In the genomic region with DNA sequence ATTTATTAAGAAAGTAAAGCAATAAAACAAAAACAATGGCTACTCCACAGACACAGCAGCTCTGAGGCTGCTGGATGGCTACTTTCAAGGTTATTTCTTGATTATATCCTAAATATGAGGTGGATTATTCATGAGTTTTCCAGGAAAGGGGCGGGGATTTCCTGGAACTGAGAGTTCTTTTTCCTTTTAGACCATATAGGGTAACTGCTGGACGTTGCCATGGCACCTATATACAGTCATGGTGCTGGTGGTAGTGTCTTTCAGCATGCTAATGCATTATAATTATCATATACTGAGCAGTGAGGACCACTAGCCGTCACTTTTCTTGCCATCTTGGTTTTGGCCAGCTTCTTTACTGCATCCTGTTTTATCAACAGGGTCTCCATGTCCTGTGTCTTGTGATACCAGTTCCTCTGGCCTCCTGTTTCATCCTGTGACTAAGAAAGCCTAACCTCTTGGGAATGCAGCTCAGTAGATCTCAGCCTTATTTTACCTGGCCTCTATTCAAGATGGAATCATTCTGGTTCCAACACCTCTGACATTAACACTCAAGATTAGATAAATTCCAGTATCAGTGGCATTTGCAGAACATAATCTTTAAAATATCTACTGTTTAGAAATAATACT, we compare ENCODE assay signal across 17 cellular contexts. TPM values are rescaled to one million over a fixed set of nuclear protein-coding genes. Genes with fewer than 3 reads are reported as not detected.
A peak's percentile ranks its signal among the peaks of the same experiment; 100 is the strongest.
DNase-seq lines count a peak whose midpoint lies in the region; ATAC-seq and TF ChIP-seq lines count a peak whose summit lies in the region.
"Had no signal": no experiment of that assay in that cellular context is flagged by ENCODE, and none has a peak within 500 bp of the region (broad histone marks: within the 10 kb centered on the region; RNA-seq: fewer than 3 reads in every experiment).

No MANE protein-coding gene starts in this region.

- H3K27ac ChIP-seq in smooth muscle cell (ENCODE audit: low read depth) = no peak overlapping the region
- H3K27ac ChIP-seq in upper lobe of left lung = no peak overlapping the region
- H3K27ac ChIP-seq: C4-2B, GM23248 had no signal

- DNase-seq in HT1080 (ENCODE audit: low read depth) (peak; percentile 8), OCI-M1 (lab: John Stamatoyannopoulos, UW) (peak; percentile 91), fibroblast of the aortic adventitia (ENCODE audit: low read depth) (peak; percentile 22), smooth muscle cell (lab: John Stamatoyannopoulos, UW; ENCODE audit: unreplicated experiment) (no peak), NCI-H446 treated with DMSO at 0.1 percent for 48 hours (lab: John Stamatoyannopoulos, UW) (no peak), upper lobe of left lung (no peak)
- DNase-seq: BE2C; CD4-positive, alpha-beta memory T cell; DMS153; DMS79 treated with DMSO at 0.1 percent for 48 hours; EL; GM23248; H7 had no signal

- no peaks in the 10 kb centered on the region for H3K4me1 ChIP-seq in smooth muscle cell (ENCODE audit: low read depth)
- H3K4me1 ChIP-seq in upper lobe of left lung = no peaks in the 10 kb centered on the region
- H3K4me1 ChIP-seq: BE2C had no signal

- H3K36me3 ChIP-seq in smooth muscle cell (ENCODE audit: low read depth) (no peaks in the 10 kb centered on the region), upper lobe of left lung (no peaks in the 10 kb centered on the region)
- H3K36me3 ChIP-seq: BE2C had no signal

- no peak overlapping the region for H3K9ac ChIP-seq in smooth muscle cell (ENCODE audit: low read depth)
- H3K9ac ChIP-seq: GM23248 had no signal

- no peak for TF ChIP-seq EP300 in upper lobe of left lung (IDR thresholded peaks at IDR 0.05)

- no peak for ATAC-seq in upper lobe of left lung (ENCODE audit: low FRiP score in 2 of 2)
- ATAC-seq in HG02571 (IDR thresholded peaks at IDR 0.05; ENCODE audit: unreplicated experiment) = no peak
- ATAC-seq: HepG2 had no signal

- no peak for TF ChIP-seq CTCF in fibroblast of the aortic adventitia (IDR thresholded peaks at IDR 0.05; ENCODE audit: insufficient read depth, low read length)
- no peak for TF ChIP-seq CTCF in smooth muscle cell (IDR thresholded peaks at IDR 0.05; ENCODE audit: borderline replicate concordance, insufficient read depth, poor library complexity, severe bottlenecking)
- no peak for TF ChIP-seq CTCF in upper lobe of left lung (IDR thresholded peaks at IDR 0.05)

- no peak for TF ChIP-seq POLR2A in upper lobe of left lung (IDR thresholded peaks at IDR 0.05)

- H3K9me3 ChIP-seq in smooth muscle cell (replicated peaks; ENCODE audit: low read depth) (no peaks in the 10 kb centered on the region), upper lobe of left lung (no peaks in the 10 kb centered on the region)
- H3K9me3 ChIP-seq: BE2C had no signal

- no peak overlapping the region for H3K4me3 ChIP-seq in fibroblast of the aortic adventitia (ENCODE audit: low read depth, low read length)
- H3K4me3 ChIP-seq in smooth muscle cell = no peak overlapping the region
- no peak overlapping the region for H3K4me3 ChIP-seq in upper lobe of left lung
- H3K4me3 ChIP-seq: GM23248 had no signal

- H3F3A ChIP-seq in smooth muscle cell (ENCODE audit: low read depth) = no peaks in the 10 kb centered on the region

- H3K27me3 ChIP-seq in smooth muscle cell (ENCODE audit: low read depth) (no peaks in the 10 kb centered on the region), upper lobe of left lung (no peaks in the 10 kb centered on the region)
- H3K27me3 ChIP-seq: BE2C had no signal

- 85% methylated on average over 3 of the region's 3 CpGs for WGBS in smooth muscle cell (ENCODE audit: low lambda C conversion rate)
- WGBS in upper lobe of left lung, 2 donors = 59 to 64% methylated on average over 3 of the region's 3 CpGs

- peak overlapping the region; percentile 41 for H2AFZ ChIP-seq in smooth muscle cell (ENCODE audit: low read depth)
- H2AFZ ChIP-seq: GM23248 had no signal

- H3K79me2 ChIP-seq in smooth muscle cell (ENCODE audit: low read depth) = no peaks in the 10 kb centered on the region

- no peaks in the 10 kb centered on the region for H4K20me1 ChIP-seq in smooth muscle cell (ENCODE audit: low read depth)

- no peak overlapping the region for H3K4me2 ChIP-seq in smooth muscle cell

RNA-seq across cellular contexts. Expression of a gene that starts 32.3 kb away (rescaled TPM):
- total RNA-seq in HT1080 (2014; rRNA removed; shearing (Covaris generic)) = not detected in 2 replicates
- not detected in 2 replicates for polyA plus RNA-seq in HT1080 (2015; cell fraction: cytosol; rRNA removed)
- polyA plus RNA-seq in HT1080 (2015; cell fraction: nucleus; rRNA removed) = not detected in 2 replicates
- total RNA-seq in fibroblast of the aortic adventitia (ENCODE audit: low replicate concordance) = under 0.01 TPM in 1 of 2 replicates, not detected in the other
- total RNA-seq in smooth muscle cell = not detected in 2 replicates
- 0.14 TPM in 1 of 2 replicates, not detected in the other for polyA plus RNA-seq in smooth muscle cell
- under 1 TPM in 1 of 6 donors, not detected in 5; 0.20 TPM for total RNA-seq in upper lobe of left lung
- total RNA-seq: CD4-positive, alpha-beta memory T cell; GM23248; HepG2 had no signal
- polyA plus RNA-seq: AG04450; CD4-positive, alpha-beta memory T cell; GM23248; HepG2 had no signal

Comparison
In these comparisons a context has a peak if more than half of its experiments do, and no peak if none do; other contexts are left out.
1. DNase-seq: peak in HT1080 (single experiment), OCI-M1 (single experiment) and fibroblast of the aortic adventitia (single experiment); none in smooth muscle cell (single experiment), NCI-H446 treated with DMSO at 0.1 percent for 48 hours (single experiment) and upper lobe of left lung (0 of 2).